Comparison of ENCODE assay signal across 22 cellular contexts in the genomic region with DNA sequence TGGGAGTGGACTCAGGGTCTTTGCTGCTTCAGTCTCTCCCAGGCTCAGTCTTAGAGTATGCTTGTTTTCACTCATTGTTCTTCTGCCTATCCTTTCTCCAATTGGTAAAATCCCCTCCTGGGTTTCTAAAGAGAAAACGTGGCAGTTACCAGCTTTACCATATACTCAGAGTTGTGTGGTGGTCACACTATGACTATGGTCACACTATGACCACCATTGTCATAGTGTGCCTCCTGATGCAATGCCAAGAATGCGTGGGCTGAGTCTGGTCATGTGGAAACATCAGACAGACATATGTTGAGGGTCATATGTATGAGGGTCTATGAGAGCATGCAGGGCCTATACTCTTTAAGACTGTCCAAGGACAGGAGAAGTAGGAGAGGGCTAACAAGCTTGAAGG.
DNase-seq lines count a peak whose midpoint lies in the region; ATAC-seq, FAIRE-seq and TF ChIP-seq lines count a peak whose summit lies in the region.
"Had no signal": no experiment of that assay in that cellular context is flagged by ENCODE, and none has a peak within 500 bp of the region (broad histone marks: within the 10 kb centered on the region; RNA-seq: fewer than 3 reads in every experiment).

No MANE protein-coding gene starts in this region.

- H3K36me3 ChIP-seq in GM12878 (ENCODE audit: control insufficient read depth in 2 of 2, insufficient read depth in 2 of 2, low read length in 1 of 2): no peaks in the 10 kb centered on the region
- H3K36me3 ChIP-seq in esophagus squamous epithelium: no peaks in the 10 kb centered on the region

- no peak overlapping the region for H2BK15ac ChIP-seq in H9 (ENCODE audit: low read depth, low read length)

- H4K20me1 ChIP-seq in H9 (ENCODE audit: control insufficient read depth, insufficient read depth, insufficient read length) (no peaks in the 10 kb centered on the region), GM12878 (ENCODE audit: control insufficient read depth, insufficient read depth) (no peaks in the 10 kb centered on the region)

- H3K27ac ChIP-seq in H9 (ENCODE audit: insufficient read length, low read depth, low read length): no peak overlapping the region
- no peak overlapping the region for H3K27ac ChIP-seq in GM12878 (ENCODE audit: control insufficient read depth, insufficient read depth)
- no peak overlapping the region for H3K27ac ChIP-seq in esophagus squamous epithelium
- H3K27ac ChIP-seq: KMS-11 had no signal

- H2AFZ ChIP-seq in H9 (ENCODE audit: low read length) (no peak overlapping the region), GM12878 (ENCODE audit: control insufficient read depth, low read depth, low read length) (no peak overlapping the region)

- DNase-seq in H9 (no peak), GM12878 (ENCODE audit: low read depth, low spot score) (no peak), esophagus squamous epithelium (lab: John Stamatoyannopoulos, UW) (no peak)
- no peak for DNase-seq in stimulated activated effector memory CD8-positive, alpha-beta T cell treated with anti-CD3 and anti-CD28 coated beads, Interleukin-12 subunit alpha, Interleukin-12 subunit beta, amount 100 ng/mL, for 72 hours (ENCODE audit: low spot score in 2 of 2)
- DNase-seq: C1 segment of cervical spinal cord; Caco-2; CD8-positive, alpha-beta T cell; NCI-H1092; NCI-H1417 treated with DMSO at 0.1 percent for 48 hours; NCI-H1694 treated with DMSO at 0.1 percent for 48 hours; NCI-H2081; NCI-H2227 treated with DMSO at 0.1 percent for 48 hours; NCI-H69; SHP77 had no signal

- H3K9ac ChIP-seq in H9 (ENCODE audit: extremely low read depth, insufficient read length, low read length) (no peak overlapping the region), GM12878 (ENCODE audit: control insufficient read depth, insufficient read depth, low read length) (no peak overlapping the region)
- H3K9ac ChIP-seq: KMS-11 had no signal

- peaks cover 3 to 4% of the 10 kb centered on the region in 2 experiments; a peak in 3 of 4 replicates for H3K4me1 Mint-ChIP-seq in H9
- H3K4me1 Mint-ChIP-seq in stimulated activated effector memory CD8-positive, alpha-beta T cell treated with anti-CD3 and anti-CD28 coated beads, Interleukin-12 subunit alpha, Interleukin-12 subunit beta, amount 100 ng/mL, for 72 hours: no peaks in the 10 kb centered on the region
- H3K4me1 Mint-ChIP-seq: IgD-negative memory B cell had no signal

- no peak overlapping the region for H4K5ac ChIP-seq in H9 (ENCODE audit: insufficient read length, low read depth, low read length)

- WGBS in H9 (ENCODE audit: extremely low coverage, insufficient read length, low lambda C conversion rate): no CpG with 5 or more reads among the region's 2 CpGs
- 4% methylated on average over 2 of the region's 2 CpGs for WGBS in GM12878 (ENCODE audit: insufficient coverage, insufficient replicate concordance, low lambda C conversion rate, missing lambda C conversion rate)
- 56 to 90% methylated on average over 2 of the region's 2 CpGs for WGBS in esophagus squamous epithelium, 2 donors

- no peak overlapping the region for H3T11ph ChIP-seq in H9 (ENCODE audit: low read length)

- no peak overlapping the region for H2BK5ac ChIP-seq in H9 (ENCODE audit: insufficient read length, low read length)

- FAIRE-seq in GM12878 (lab: Jason Lieb, UNC): no peak
- FAIRE-seq: G401.6, H54 had no signal

- no peaks in the 10 kb centered on the region for H3K27me3 Mint-ChIP-seq in H9 (ENCODE audit: low read depth)

- H3K4me3 ChIP-seq in GM12878: no peak overlapping the region
- H3K4me3 ChIP-seq in esophagus squamous epithelium: no peak overlapping the region

- no peak overlapping the region for H4K91ac ChIP-seq in H9 (ENCODE audit: insufficient read length, low read depth, low read length)

- no peak overlapping the region for H4K8ac ChIP-seq in H9 (replicated peaks; ENCODE audit: insufficient read length, low read depth, low read length)

- H3K9me3 Mint-ChIP-seq in H9: peaks cover 3% of the 10 kb centered on the region in 2 experiments; a peak in 4 of 5 replicates
- H3K9me3 Mint-ChIP-seq in stimulated activated effector memory CD8-positive, alpha-beta T cell treated with anti-CD3 and anti-CD28 coated beads, Interleukin-12 subunit alpha, Interleukin-12 subunit beta, amount 100 ng/mL, for 72 hours: peaks cover 6% of the 10 kb centered on the region
- H3K9me3 Mint-ChIP-seq: CD8-positive, alpha-beta T cell; IgD-negative memory B cell had no signal

- ATAC-seq in GM19351 (IDR thresholded peaks at IDR 0.05; ENCODE audit: unreplicated experiment) (peak; percentile 36), GM12878 (peak; percentile 27; the same call in 2 of the 3 replicates), HG02852 (IDR thresholded peaks at IDR 0.05; ENCODE audit: unreplicated experiment) (no peak), GM19452 (IDR thresholded peaks at IDR 0.05; ENCODE audit: unreplicated experiment) (no peak)
- peak; percentile 49 for ATAC-seq in stimulated activated effector memory CD8-positive, alpha-beta T cell treated with anti-CD3 and anti-CD28 coated beads, Interleukin-12 subunit alpha, Interleukin-12 subunit beta, amount 100 ng/mL, for 72 hours
- ATAC-seq: CD8-positive, alpha-beta T cell; Panc1 had no signal

- no peaks in the 10 kb centered on the region for H3K4me1 ChIP-seq in H9 (ENCODE audit: insufficient read depth, low read length)
- no peaks in the 10 kb centered on the region for H3K4me1 ChIP-seq in GM12878 (ENCODE audit: control insufficient read depth, insufficient read depth, low read length)
- H3K4me1 ChIP-seq in esophagus squamous epithelium: peaks cover 0 to 12% (median 11%) of the 10 kb centered on the region in 3 donors
- H3K4me1 ChIP-seq: Caco-2 had no signal

- CTCF ChIA-PET in GM12878 (lab: Yijun Ruan, JAX): no interaction called here

- H2BK20ac ChIP-seq in H9 (ENCODE audit: low read depth, low read length, poor library complexity, severe bottlenecking): no peak overlapping the region

- H3K36me3 Mint-ChIP-seq in H9 (ENCODE audit: insufficient read depth in 1 of 3, low read depth in 3 of 3): peaks cover 0 to 4% (median 3%) of the 10 kb centered on the region in 3 experiments; a peak in 3 of 7 replicates
- H3K36me3 Mint-ChIP-seq in stimulated activated effector memory CD8-positive, alpha-beta T cell treated with anti-CD3 and anti-CD28 coated beads, Interleukin-12 subunit alpha, Interleukin-12 subunit beta, amount 100 ng/mL, for 72 hours: no peaks in the 10 kb centered on the region
- H3K36me3 Mint-ChIP-seq: CD8-positive, alpha-beta T cell; IgD-negative memory B cell had no signal

- H3K9me3 ChIP-seq in H9 (ENCODE audit: control insufficient read depth, low read depth, low read length) (no peaks in the 10 kb centered on the region), GM12878 (replicated peaks; ENCODE audit: control insufficient read depth, insufficient read depth, low read length) (no peaks in the 10 kb centered on the region), esophagus squamous epithelium (no peaks in the 10 kb centered on the region)

- TF ChIP-seq POLR2A in GM12878 (IDR thresholded peaks at IDR 0.05; ENCODE audit: low read depth, low read length): no peak
- TF ChIP-seq POLR2A in esophagus squamous epithelium (IDR thresholded peaks at IDR 0.05): no peak

- H3K18ac ChIP-seq in H9 (ENCODE audit: insufficient read length, low read depth, low read length): no peak overlapping the region

- no peaks in the 10 kb centered on the region for H3K79me2 ChIP-seq in H9 (ENCODE audit: insufficient read depth, low read length)
- no peaks in the 10 kb centered on the region for H3K79me2 ChIP-seq in GM12878 (ENCODE audit: control insufficient read depth, insufficient read depth, low read length)

- SMC1A ChIA-PET in GM12878 (lab: Charles Lee; ENCODE audit: uncharacterized antibody, unreplicated experiment): interaction anchor here (1.4 kb wide), 1 partner anchor 52 kb away, joined by 3 read pairs; no protein-coding TSS in a partner anchor

- H3K4me2 ChIP-seq in H9 (ENCODE audit: insufficient read depth, insufficient read length, low read length) (no peak overlapping the region), GM12878 (ENCODE audit: control insufficient read depth, insufficient read depth) (no peak overlapping the region)
- H3K4me2 ChIP-seq: KMS-11 had no signal

- no TSS peak for BruUV-seq in GM12878 (replicated peaks; lab: Mats Ljungman, UMichigan)

- no peak overlapping the region for H3K4ac ChIP-seq in H9 (ENCODE audit: low read depth, low read length)

- peak overlapping the region; percentile 5 for H3K23ac ChIP-seq in H9 (ENCODE audit: insufficient read length, low read depth, low read length)

- H3K27ac Mint-ChIP-seq in H9: no peak overlapping the region
- H3K27ac Mint-ChIP-seq in stimulated activated effector memory CD8-positive, alpha-beta T cell treated with anti-CD3 and anti-CD28 coated beads, Interleukin-12 subunit alpha, Interleukin-12 subunit beta, amount 100 ng/mL, for 72 hours: no peak overlapping the region
- H3K27ac Mint-ChIP-seq: CD8-positive, alpha-beta T cell; IgD-negative memory B cell had no signal

- H2BK120ac ChIP-seq in H9 (ENCODE audit: low read depth, low read length, poor library complexity, severe bottlenecking): no peak overlapping the region

- H3K27me3 ChIP-seq in H9 (ENCODE audit: insufficient read depth, low read length): no peaks in the 10 kb centered on the region
- H3K27me3 ChIP-seq in GM12878 (replicated peaks in 1 of 2; ENCODE audit: control insufficient read depth in 2 of 2, insufficient read depth in 2 of 2, low read length in 1 of 2): no peaks in the 10 kb centered on the region
- H3K27me3 ChIP-seq in esophagus squamous epithelium: no peaks in the 10 kb centered on the region

- intact Hi-C loops in GM12878 (cut with micrococcal nuclease; ENCODE audit: unreplicated experiment): no loop called here
- intact Hi-C loops in esophagus squamous epithelium (cut with DNase I): no loop called here

- H2BK12ac ChIP-seq in H9 (ENCODE audit: insufficient read length, low read depth, low read length): no peak overlapping the region

- no peak overlapping the region for H2AK5ac ChIP-seq in H9 (ENCODE audit: insufficient read length, low read length)

- H3K4me3 Mint-ChIP-seq in H9: no peak overlapping the region
- no peak overlapping the region for H3K4me3 Mint-ChIP-seq in stimulated activated effector memory CD8-positive, alpha-beta T cell treated with anti-CD3 and anti-CD28 coated beads, Interleukin-12 subunit alpha, Interleukin-12 subunit beta, amount 100 ng/mL, for 72 hours
- H3K4me3 Mint-ChIP-seq: CD8-positive, alpha-beta T cell; IgD-negative memory B cell had no signal

- TF ChIP-seq CTCF in H9 (conservative IDR thresholded peaks at IDR 0.05): no peak
- TF ChIP-seq CTCF in GM12878 (IDR thresholded peaks at IDR 0.05 in 2 of 3, conservative IDR thresholded peaks at IDR 0.05 in 1 of 3; ENCODE audit: control insufficient read depth in 2 of 3, extremely low read depth in 1 of 3, insufficient read depth in 1 of 3, low read depth in 3 of 3, low read length in 3 of 3): no peak
- no peak for TF ChIP-seq CTCF in esophagus squamous epithelium (IDR thresholded peaks at IDR 0.05)

- RAD21 ChIA-PET in GM12878 (lab: Charles Lee; ENCODE audit: unreplicated experiment): no interaction called here

- no peaks in the 10 kb centered on the region for H3K23me2 ChIP-seq in H9 (ENCODE audit: insufficient read length, low read depth, low read length, poor library complexity, severe bottlenecking)

- in situ Hi-C loops in GM12878 (cut with MboI): no loop called here

- no peak overlapping the region for H3K14ac ChIP-seq in H9 (ENCODE audit: insufficient read depth, low read length)

- H3K56ac ChIP-seq in H9 (ENCODE audit: insufficient read length, low read depth, low read length): no peak overlapping the region

- no peaks in the 10 kb centered on the region for H3K79me1 ChIP-seq in H9 (ENCODE audit: insufficient read depth, low read depth, low read length, poor library complexity, severe bottlenecking)

- no peak for TF ChIP-seq EP300 in GM12878 (IDR thresholded peaks at IDR 0.05; ENCODE audit: borderline replicate concordance in 1 of 2, control insufficient read depth in 1 of 2, low read depth in 2 of 2, low read length in 2 of 2)

- POLR2A ChIA-PET in GM12878 (lab: Charles Lee): no interaction called here

- TF ChIP-seq RAD21 in GM12878 (IDR thresholded peaks at IDR 0.05; ENCODE audit: insufficient read depth, low read depth, low read length): no peak

Comparison
In these comparisons a context has a peak if more than half of its experiments do, and no peak if none do; other contexts are left out.
1. ATAC-seq: peak in GM19351 (single experiment), GM12878 (single experiment) and stimulated activated effector memory CD8-positive, alpha-beta T cell treated with anti-CD3 and anti-CD28 coated beads, Interleukin-12 subunit alpha, Interleukin-12 subunit beta, amount 100 ng/mL, for 72 hours (single experiment); none in HG02852 (single experiment) and GM19452 (single experiment).